21 cellular contexts compared by ENCODE assay signal in genomic region chr13:113967206-113967720, GRCh38. TPM values are rescaled to one million over a fixed set of nuclear protein-coding genes. Genes with fewer than 3 reads are reported as not detected.
DNase-seq lines count a peak whose midpoint lies in the region; ATAC-seq, FAIRE-seq and TF ChIP-seq lines count a peak whose summit lies in the region.
"Had no signal": no experiment of that assay in that cellular context is flagged by ENCODE, and none has a peak within 500 bp of the region (broad histone marks: within the 10 kb centered on the region; RNA-seq: fewer than 3 reads in every experiment).

No MANE protein-coding gene starts in this region.

- no peaks in the 10 kb centered on the region for H3K9me3 ChIP-seq in right lobe of liver
- H3K9me3 ChIP-seq in HepG2 (ENCODE audit: low read length), result peaks cover 11% of the 10 kb centered on the region
- H3K9me3 ChIP-seq in neuronal stem cell (replicated peaks in 1 of 2; ENCODE audit: control insufficient read depth in 2 of 2, insufficient read depth in 1 of 2, low read depth in 1 of 2, low read length in 2 of 2), result peaks cover 7 to 17% of the 10 kb centered on the region in 2 donors
- no peaks in the 10 kb centered on the region for H3K9me3 ChIP-seq in upper lobe of right lung
- no peaks in the 10 kb centered on the region for H3K9me3 ChIP-seq in T-helper 17 cell (ENCODE audit: control insufficient read depth, low read length, poor library complexity, severe bottlenecking)
- H3K9me3 ChIP-seq: A549, Peyer's patch had no signal

- H3K27ac Mint-ChIP-seq in chondrocyte (ENCODE audit: unreplicated experiment), result no peak overlapping the region
- H3K27ac Mint-ChIP-seq in T-helper 17 cell, result no peak overlapping the region
- H3K27ac Mint-ChIP-seq: CD4-positive, alpha-beta T cell had no signal

- ATAC-seq in right lobe of liver (no peak), HepG2 (no peak), upper lobe of right lung (no peak), T-helper 17 cell (no peak), left colon (no peak)
- ATAC-seq: A549 had no signal

- H4K91ac ChIP-seq in neuronal stem cell (ENCODE audit: low read depth, low read length, poor library complexity), result no peak overlapping the region

- no peak overlapping the region for H2BK120ac ChIP-seq in neuronal stem cell (ENCODE audit: low read depth, low read length)

- H3K27me3 ChIP-seq in right lobe of liver (no peaks in the 10 kb centered on the region), HepG2 (ENCODE audit: control insufficient read depth in 1 of 2, insufficient read depth in 2 of 2, low read length in 2 of 2) (peaks cover 5 to 32% of the 10 kb centered on the region in 2 experiments), neuronal stem cell (ENCODE audit: control insufficient read depth in 3 of 3, insufficient read depth in 3 of 3, low read depth in 1 of 3, low read length in 3 of 3) (peaks cover 0 to 2% (median 0%) of the 10 kb centered on the region in 3 experiments), upper lobe of right lung (no peaks in the 10 kb centered on the region)
- H3K27me3 ChIP-seq: Peyer's patch had no signal

- H3K4me2 ChIP-seq in HepG2 (ENCODE audit: low read depth, low read length) (no peak overlapping the region), neuronal stem cell (ENCODE audit: insufficient read depth, low read length, poor library complexity, severe bottlenecking) (no peak overlapping the region)
- H3K4me2 ChIP-seq: A549 had no signal

- no peak for TF ChIP-seq RAD21 in HepG2 (CRISPR knock-in tag; IDR thresholded peaks at IDR 0.05)

- WGBS in right lobe of liver (ENCODE audit: insufficient coverage, low coverage, low lambda C conversion rate, missing lambda C conversion rate), result 67% methylated on average over 4 of the region's 9 CpGs
- 0% methylated on average over 4 of the region's 9 CpGs for WGBS in HepG2 (ENCODE audit: low lambda C conversion rate)
- WGBS in neuronal stem cell (ENCODE audit: extremely low coverage in 2 of 2, insufficient read length in 2 of 2, insufficient replicate concordance in 1 of 2), 2 donors, result no CpG with 5 or more reads among the region's 9 CpGs

- H3K27ac ChIP-seq in right lobe of liver (no peak overlapping the region), HepG2 (ENCODE audit: extremely low read length, insufficient read depth, low read length) (no peak overlapping the region), neuronal stem cell (replicated peaks; ENCODE audit: low read length) (no peak overlapping the region), upper lobe of right lung (no peak overlapping the region)
- H3K27ac ChIP-seq: A549, Peyer's patch had no signal

- no peak for FAIRE-seq in HepG2 (lab: Jason Lieb, UNC)
- FAIRE-seq: A549, H54 had no signal

- CTCF ChIA-PET in HepG2 (lab: Yijun Ruan, JAX; ENCODE audit: low intra/inter-chr PET ratio, low total read pairs), result no interaction called here

- H3K36me3 ChIP-seq in right lobe of liver (no peaks in the 10 kb centered on the region), HepG2 (replicated peaks in 1 of 2; ENCODE audit: control insufficient read depth in 1 of 2, insufficient read depth in 2 of 2, low read length in 2 of 2) (no peaks in the 10 kb centered on the region), neuronal stem cell (replicated peaks in 1 of 2; ENCODE audit: control insufficient read depth in 2 of 2, insufficient read depth in 2 of 2, low read length in 2 of 2) (peaks cover 0 to 2% of the 10 kb centered on the region in 2 donors), upper lobe of right lung (no peaks in the 10 kb centered on the region)
- H3K36me3 ChIP-seq: Peyer's patch had no signal

- H3K79me2 ChIP-seq in HepG2 (ENCODE audit: insufficient read depth, low read length), result no peaks in the 10 kb centered on the region

- H2AK5ac ChIP-seq in neuronal stem cell (ENCODE audit: low read depth, low read length), result peak overlapping the region; percentile 61

- H3K4me1 Mint-ChIP-seq in chondrocyte (ENCODE audit: low read depth) (peaks cover 5% of the 10 kb centered on the region), T-helper 17 cell (peaks cover 2% of the 10 kb centered on the region)

- H3K18ac ChIP-seq in neuronal stem cell (ENCODE audit: low read length), result no peak overlapping the region

- BruUV-seq in HepG2 (replicated peaks; lab: Mats Ljungman, UMichigan), result no TSS peak

- H3K4me3 Mint-ChIP-seq in chondrocyte (ENCODE audit: unreplicated experiment) (no peak overlapping the region), T-helper 17 cell (no peak overlapping the region)
- H3K4me3 Mint-ChIP-seq: CD4-positive, alpha-beta T cell had no signal

- in situ Hi-C loops in HepG2 (cut with HindIII; ENCODE audit: extremely low pct_ligation_motif_present, low pct_unique_long_range_greater_than_20kb), result no loop called here

- no peak overlapping the region for H4K8ac ChIP-seq in neuronal stem cell (ENCODE audit: low read depth, low read length)

- no peak overlapping the region for H2BK12ac ChIP-seq in neuronal stem cell (ENCODE audit: low read length)

- no peaks in the 10 kb centered on the region for H3K27me3 Mint-ChIP-seq in chondrocyte (ENCODE audit: low read depth)
- H3K27me3 Mint-ChIP-seq in T-helper 17 cell, result no peaks in the 10 kb centered on the region
- H3K27me3 Mint-ChIP-seq: CD4-positive, alpha-beta T cell had no signal

- no peak overlapping the region for H3K14ac ChIP-seq in neuronal stem cell (ENCODE audit: low read length)

- TF ChIP-seq CTCF in right lobe of liver (IDR thresholded peaks at IDR 0.05) (no peak), HepG2 (CRISPR knock-in tag; IDR thresholded peaks at IDR 0.05) (no peak), chondrocyte (IDR thresholded peaks at IDR 0.05) (no peak), upper lobe of right lung (IDR thresholded peaks at IDR 0.05) (no peak)

- H3K4me1 ChIP-seq in right lobe of liver, result peaks cover 0 to 19% (median 6%) of the 10 kb centered on the region in 4 donors
- no peaks in the 10 kb centered on the region for H3K4me1 ChIP-seq in HepG2 (ENCODE audit: insufficient read depth, low read length)
- H3K4me1 ChIP-seq in neuronal stem cell (ENCODE audit: control insufficient read depth in 2 of 2, insufficient read depth in 1 of 2, low read depth in 1 of 2, low read length in 2 of 2), result no peaks in the 10 kb centered on the region
- peaks cover 8% of the 10 kb centered on the region for H3K4me1 ChIP-seq in upper lobe of right lung
- H3K4me1 ChIP-seq: A549, Caco-2, Peyer's patch had no signal

- H2BK15ac ChIP-seq in neuronal stem cell (ENCODE audit: low read length), result no peak overlapping the region

- H2BK5ac ChIP-seq in neuronal stem cell (ENCODE audit: low read length), result no peak overlapping the region

- H2AFZ ChIP-seq in HepG2 (ENCODE audit: low read length) (no peak overlapping the region), neuronal stem cell (ENCODE audit: low read length) (no peak overlapping the region)

- no peak overlapping the region for H3K23ac ChIP-seq in neuronal stem cell (ENCODE audit: low read depth, low read length, poor library complexity)

- H3K36me3 Mint-ChIP-seq in chondrocyte (ENCODE audit: low read depth) (peaks cover 6% of the 10 kb centered on the region), T-helper 17 cell (ENCODE audit: low read depth) (peaks cover 2% of the 10 kb centered on the region)

- no peak for TF ChIP-seq POLR2A in right lobe of liver (IDR thresholded peaks at IDR 0.05)
- no peak for TF ChIP-seq POLR2A in HepG2 (IDR thresholded peaks at IDR 0.05; ENCODE audit: insufficient read depth in 1 of 2, low read depth in 2 of 2, low read length in 2 of 2)

- H3K9me3 Mint-ChIP-seq in chondrocyte (ENCODE audit: low read depth), result no peaks in the 10 kb centered on the region
- H3K9me3 Mint-ChIP-seq: CD4-positive, alpha-beta T cell had no signal

- no peak for TF ChIP-seq EP300 in HepG2 (IDR thresholded peaks at IDR 0.05; ENCODE audit: low read depth in 2 of 2, low read length in 2 of 2)
- no peak for TF ChIP-seq EP300 in HepG2 (CRISPR knock-in tag; IDR thresholded peaks at IDR 0.05; ENCODE audit: borderline replicate concordance)

- no peak overlapping the region for H3K9ac ChIP-seq in HepG2 (ENCODE audit: insufficient read depth, low read depth, low read length)
- H3K9ac ChIP-seq in neuronal stem cell (ENCODE audit: low read depth, low read length, poor library complexity), result no peak overlapping the region

- POLR2A ChIA-PET in HepG2 (lab: Yijun Ruan, JAX), result no interaction called here

- intact Hi-C loops in right lobe of liver (cut with DNase I) (no loop called here), HepG2 (cut with micrococcal nuclease; ENCODE audit: unreplicated experiment) (no loop called here), upper lobe of right lung (cut with DNase I) (no loop called here), left colon (cut with DNase I, micrococcal nuclease) (no loop called here)

- H3K79me1 ChIP-seq in neuronal stem cell (ENCODE audit: low read depth, low read length), result no peaks in the 10 kb centered on the region

- H3K4me3 ChIP-seq in right lobe of liver (no peak overlapping the region), HepG2 (replicated peaks in 1 of 3; ENCODE audit: insufficient read depth in 1 of 3, low read depth in 2 of 3, low read length in 3 of 3) (no peak overlapping the region), neuronal stem cell (ENCODE audit: low read length in 2 of 2) (no peak overlapping the region), upper lobe of right lung (no peak overlapping the region)
- H3K4me3 ChIP-seq: A549, Peyer's patch had no signal

- no peaks in the 10 kb centered on the region for H4K20me1 ChIP-seq in HepG2 (ENCODE audit: insufficient read depth, low read length)

- no peak overlapping the region for H3K4ac ChIP-seq in neuronal stem cell (ENCODE audit: low read length)

- DNase-seq in right lobe of liver (peak in 2 of 3 donors; percentile 28 to 35), HepG2 (ENCODE audit: low spot score) (no peak), chondrocyte (ENCODE audit: low spot score) (peak; percentile 74), neuronal stem cell (ENCODE audit: low spot score) (no peak), upper lobe of right lung (peak; percentile 46), T-helper 17 cell (no peak), left colon (no peak)
- DNase-seq in stimulated activated CD4-positive, alpha-beta T cell treated with anti-CD3 and anti-CD28 coated beads, Interleukin-4, amount 100 ng/mL, for 1 hour, result no peak
- DNase-seq: Caco-2; CD4-positive, alpha-beta T cell; DMS 273 treated with DMSO at 0.1 percent for 48 hours; DMS79 treated with DMSO at 0.1 percent for 48 hours; Kasumi-1; NCI-H1694; NCI-H2081; NCI-H2171; NCI-H345; NCI-H524 treated with DMSO at 0.1 percent for 48 hours; Peyer's patch had no signal

RNA-seq across cellular contexts. Expression of gene C13orf46, which starts 6.6 kb away (rescaled TPM):
- total RNA-seq in right lobe of liver (1 to 10 TPM in 2 of 6 experiments, under 1 TPM in 4; 0.04 to 1.1 (median 0.60) TPM), HepG2 (2016; rRNA removed; fragmentation: Illumina TruSeq; extraction: Trizol) (not detected in 2 replicates), chondrocyte (1.7 to 2.2 TPM (median 2.0 TPM) in 3 replicates), upper lobe of right lung (21.2 TPM), T-helper 17 cell (10 to 100 TPM; 18.6 to 22.6 TPM), left colon (1 to 10 TPM in 1 of 2 donors, under 1 TPM in 1; 0.75 to 3.4 TPM)
- total RNA-seq in HepG2 (2016; cell fraction: cytosol; rRNA removed; fragmentation: Illumina TruSeq; extraction: Trizol; ENCODE audit: low read depth), result not detected in 2 replicates
- total RNA-seq in HepG2 (2016; cell fraction: insoluble cytoplasmic fraction; rRNA removed; fragmentation: Illumina TruSeq; extraction: Trizol), result not detected in 2 replicates
- total RNA-seq in HepG2 (2016; cell fraction: membrane; rRNA removed; fragmentation: Illumina TruSeq; extraction: Trizol), result not detected in 2 replicates
- total RNA-seq in HepG2 (2016; cell fraction: nucleus; rRNA removed; fragmentation: Illumina TruSeq; extraction: Trizol), result not detected in 2 replicates
- polyA plus RNA-seq in HepG2 (2011; rRNA removed), result 0.01 TPM in 1 of 2 replicates, not detected in the other
- polyA plus RNA-seq in HepG2 (2011; cell fraction: cytosol; rRNA removed), result not detected in 2 replicates
- polyA plus RNA-seq in HepG2 (2011; cell fraction: nucleus; rRNA removed), result 0.03 TPM in 1 of 2 replicates, not detected in the other
- polyA plus RNA-seq in HepG2 (2012), result not detected in 2 replicates
- polyA plus RNA-seq in HepG2 (2016; cell fraction: cytosol; fragmentation: Illumina TruSeq; extraction: Trizol; ENCODE audit: low read depth), result not detected in 2 replicates
- polyA plus RNA-seq in HepG2 (2016; cell fraction: insoluble cytoplasmic fraction; fragmentation: Illumina TruSeq; extraction: Trizol; ENCODE audit: low read depth), result not detected in 2 replicates
- not detected in 2 replicates for polyA plus RNA-seq in HepG2 (2016; cell fraction: membrane; fragmentation: Illumina TruSeq; extraction: Trizol; ENCODE audit: low read depth)
- polyA plus RNA-seq in HepG2 (2016; cell fraction: nucleus; fragmentation: Illumina TruSeq; extraction: Trizol; ENCODE audit: insufficient read depth, low read depth), result not detected in 2 replicates
- 1.9 TPM in 1 of 2 replicates, not detected in the other for polyA minus RNA-seq in HepG2 (2011; rRNA and poly(A)+ RNA removed; ENCODE audit: low replicate concordance)
- polyA minus RNA-seq in HepG2 (2011; cell fraction: cytosol; rRNA and poly(A)+ RNA removed), result not detected in 2 replicates
- polyA minus RNA-seq in HepG2 (2011; cell fraction: nucleus; rRNA and poly(A)+ RNA removed), result 0.13 TPM in 1 of 2 replicates, not detected in the other
- 0.03 TPM for polyA plus RNA-seq in neuronal stem cell (2013, experiment 1 of 2)
- 0.04 TPM for polyA plus RNA-seq in neuronal stem cell (2013, experiment 2 of 2)
- total RNA-seq: Caco-2 had no signal

Comparison
In these comparisons a context has a peak if more than half of its experiments do, and no peak if none do; other contexts are left out.
1. DNase-seq: peak in right lobe of liver (2 of 3), chondrocyte (single experiment) and upper lobe of right lung (single experiment); none in HepG2 (single experiment), neuronal stem cell (single experiment), T-helper 17 cell (0 of 3), left colon (0 of 2) and stimulated activated CD4-positive, alpha-beta T cell treated with anti-CD3 and anti-CD28 coated beads, Interleukin-4, amount 100 ng/mL, for 1 hour (single experiment).